17 cellular contexts compared by ENCODE assay signal in genomic region chr6:155880905-155881304, GRCh38.
DNase-seq lines count a peak whose midpoint lies in the region; ATAC-seq and TF ChIP-seq lines count a peak whose summit lies in the region.
"Had no signal": no experiment of that assay in that cellular context is flagged by ENCODE, and none has a peak within 500 bp of the region (broad histone marks: within the 10 kb centered on the region; RNA-seq: fewer than 3 reads in every experiment).

No MANE protein-coding gene starts in this region.

- TF ChIP-seq CTCF in BJ (IDR thresholded peaks at IDR 0.05; ENCODE audit: insufficient read depth, low read depth, low read length) (no peak), IMR-90 (conservative IDR thresholded peaks at IDR 0.05; ENCODE audit: low read depth, low read length) (no peak), cardiac fibroblast (IDR thresholded peaks at IDR 0.05; ENCODE audit: low read depth, low read length) (no peak), lung (IDR thresholded peaks at IDR 0.05; ENCODE audit: control extremely low read depth, extremely low read depth) (no peak)

- ATAC-seq in IMR-90 (ENCODE audit: low read depth) = peak; percentile 52
- ATAC-seq in lung (ENCODE audit: insufficient read depth, low FRiP score) = peak; percentile 42
- no peak for ATAC-seq in GM19035 (IDR thresholded peaks at IDR 0.05; ENCODE audit: unreplicated experiment)
- ATAC-seq in GM18519 (IDR thresholded peaks at IDR 0.05; ENCODE audit: low FRiP score, unreplicated experiment) = no peak

- H4K5ac ChIP-seq in IMR-90 (ENCODE audit: low read depth, low read length) = no peak overlapping the region; the same call in 1 of the 2 replicates

- H3K4me3 ChIP-seq in BJ (ENCODE audit: low read depth, low read length) = no peak overlapping the region
- no peak overlapping the region for H3K4me3 ChIP-seq in IMR-90 (ENCODE audit: insufficient read depth, low read depth, low read length)
- no peak overlapping the region for H3K4me3 ChIP-seq in cardiac fibroblast (replicated peaks in 1 of 2; ENCODE audit: low read depth in 2 of 2, low read length in 2 of 2)
- H3K4me3 ChIP-seq in lung = no peak overlapping the region
- H3K4me3 ChIP-seq: heart right ventricle had no signal

- peak overlapping the region; percentile 70; the same call in 1 of the 2 replicates for H3K4ac ChIP-seq in IMR-90 (ENCODE audit: low read depth, low read length)

- no TSS peak for BruUV-seq in IMR-90 (replicated peaks; lab: Mats Ljungman, UMichigan)

- no peak for TF ChIP-seq POLR2A in IMR-90 (IDR thresholded peaks at IDR 0.05; ENCODE audit: low read depth, low read length)

- no peak overlapping the region for H2AK9ac ChIP-seq in IMR-90 (replicated peaks; ENCODE audit: low read depth, low read length, poor library complexity)

- H4K91ac ChIP-seq in IMR-90 (ENCODE audit: insufficient read depth, low read depth, low read length) = no peak overlapping the region

- no peak overlapping the region for H3K56ac ChIP-seq in IMR-90 (ENCODE audit: extremely low read depth, insufficient read depth, low read length)

- POLR2A ChIA-PET in BJ (lab: Charles Lee) (no interaction called here), IMR-90 (lab: Charles Lee; ENCODE audit: unreplicated experiment) (no interaction called here)

- H3K9ac ChIP-seq in IMR-90 (ENCODE audit: low read depth, low read length) = no peak overlapping the region

- H2BK120ac ChIP-seq in IMR-90 (ENCODE audit: low read depth, low read length) = peak overlapping the region; percentile 75; the same call in 1 of the 2 replicates

- dilution Hi-C loops in IMR-90 (cut with HindIII; ENCODE audit: low sequenced_read_pairs, unreplicated experiment) = no loop called here

- peak; percentile 47 for DNase-seq in BJ (ENCODE audit: low read depth)
- DNase-seq in IMR-90 = peak; percentile 47
- peak; percentile 8 to 12 for DNase-seq in cardiac fibroblast (ENCODE audit: low read depth in 2 of 2)
- no peak for DNase-seq in lung (ENCODE audit: low spot score)
- DNase-seq in effector CD4-positive, alpha-beta T cell = no peak
- DNase-seq in OCI-M2 (lab: John Stamatoyannopoulos, UW; ENCODE audit: unreplicated experiment) = no peak
- DNase-seq: activated CD4-positive, alpha-beta T cell treated with anti-CD3 and anti-CD28 coated beads, Interleukin-2, amount 50 U/mL, for 4 hours; activated T-cell treated with anti-CD3 and anti-CD28 coated beads, Interleukin-2, amount 50 U/mL, for 24 hours; AML-193; central memory CD4-positive, alpha-beta T cell; heart right ventricle; Kasumi-1; kidney glomerular epithelial cell; NCI-H187 treated with DMSO at 0.1 percent for 48 hours; stimulated activated naive CD4-positive, alpha-beta T cell had no signal

- WGBS in IMR-90 (ENCODE audit: extremely low coverage in 2 of 2, insufficient read length in 1 of 2), 2 experiments = no CpG with 5 or more reads among the region's 3 CpGs
- WGBS in lung, 2 donors = 40 to 41% methylated on average over 3 of the region's 3 CpGs

- H3K23ac ChIP-seq in IMR-90 (ENCODE audit: low read depth, low read length) = no peak overlapping the region

- H2BK20ac ChIP-seq in IMR-90 (ENCODE audit: low read depth, low read length) = peak overlapping the region; percentile 92

- TF ChIP-seq RAD21 in IMR-90 (IDR thresholded peaks at IDR 0.05; ENCODE audit: low read length) = no peak

- in situ Hi-C loops in IMR-90 (cut with MboI; ENCODE audit: low sequenced_read_pairs) = no loop called here

- H3K14ac ChIP-seq in IMR-90 (replicated peaks; ENCODE audit: low read depth, low read length) = no peak overlapping the region; the same call in 1 of the 2 replicates

- H3K27ac ChIP-seq in IMR-90 (ENCODE audit: insufficient read depth, low read length) (no peak overlapping the region), lung (ENCODE audit: low read depth in 1 of 2, low read length in 1 of 2) (no peak overlapping the region)

- peak overlapping the region; percentile 18; the same call in 1 of the 2 replicates for H3K4me2 ChIP-seq in IMR-90 (ENCODE audit: low read depth, low read length)

- H2BK5ac ChIP-seq in IMR-90 (ENCODE audit: low read depth, low read length, poor library complexity, severe bottlenecking) = peak overlapping the region; percentile 58

- 0 out of 3 replicates have a peak overlapping the region, but pooled peaks have one; percentile 35 for H2BK15ac ChIP-seq in IMR-90 (ENCODE audit: low read depth, low read length)

- peak overlapping the region in 1 of 2 experiments; percentile 56; a peak in 3 of 4 replicates for H4K8ac ChIP-seq in IMR-90 (ENCODE audit: low read depth in 2 of 2, low read length in 2 of 2)

- H3K36me3 ChIP-seq in BJ (ENCODE audit: control insufficient read depth, insufficient read depth, low read length) (no peaks in the 10 kb centered on the region), IMR-90 (ENCODE audit: control insufficient read depth, insufficient read depth, low read length) (no peaks in the 10 kb centered on the region), lung (ENCODE audit: control insufficient read depth in 2 of 2, insufficient read depth in 2 of 2, low read length in 2 of 2) (no peaks in the 10 kb centered on the region)
- H3K36me3 ChIP-seq: heart right ventricle had no signal

- H3K9me3 ChIP-seq in IMR-90 (ENCODE audit: control insufficient read depth, insufficient read depth, low read length) (no peaks in the 10 kb centered on the region), lung (ENCODE audit: control insufficient read depth in 2 of 2, insufficient read depth in 1 of 2, low read length in 1 of 2) (no peaks in the 10 kb centered on the region)
- H3K9me3 ChIP-seq: heart right ventricle had no signal

- CTCF ChIA-PET in BJ (lab: Yijun Ruan, JAX) = interaction anchor here (0.9 kb wide), 1 partner anchor 1303 kb away, joined by 3 read pairs; no protein-coding TSS in a partner anchor
- CTCF ChIA-PET in IMR-90 (lab: Yijun Ruan, JAX) = no interaction called here

- no peak overlapping the region for H2AFZ ChIP-seq in IMR-90 (replicated peaks; ENCODE audit: low read length, poor library complexity)

- H4K20me1 ChIP-seq in IMR-90 (ENCODE audit: insufficient read depth, low read length) = no peaks in the 10 kb centered on the region

- peak overlapping the region; percentile 24 for H3K18ac ChIP-seq in IMR-90 (ENCODE audit: low read depth, low read length)

- intact Hi-C loops in IMR-90 (cut with micrococcal nuclease) = loop anchor here (10.0 kb wide), 2 partner anchors 134 to 556 kb away; no protein-coding TSS in a partner anchor

- H2AK5ac ChIP-seq in IMR-90 (ENCODE audit: low read depth, low read length) = no peak overlapping the region

- H3K9me1 ChIP-seq in IMR-90 (ENCODE audit: insufficient read depth, low read length) = peaks cover 9% of the 10 kb centered on the region

- H3K27me3 ChIP-seq in BJ (ENCODE audit: control insufficient read depth, insufficient read depth, low read length) (no peaks in the 10 kb centered on the region), IMR-90 (ENCODE audit: control insufficient read depth, insufficient read depth, low read length) (no peaks in the 10 kb centered on the region), lung (ENCODE audit: control insufficient read depth, insufficient read depth) (no peaks in the 10 kb centered on the region)
- H3K27me3 ChIP-seq: heart right ventricle had no signal

- H3K4me1 ChIP-seq in IMR-90 (ENCODE audit: control insufficient read depth, insufficient read depth, low read length) (peaks cover 22% of the 10 kb centered on the region), lung (ENCODE audit: control insufficient read depth in 2 of 2, insufficient read depth in 2 of 2, low read length in 2 of 2) (no peaks in the 10 kb centered on the region)

- no peaks in the 10 kb centered on the region for H3K79me1 ChIP-seq in IMR-90 (ENCODE audit: low read depth in 1 of 2, low read length in 2 of 2)

TF ChIP-seq in IMR-90, 13 proteins besides CTCF, POLR2A, EP300 and RAD21:
- TF ChIP-seq BHLHE40 (IDR thresholded peaks at IDR 0.05; ENCODE audit: low read depth, low read length) = no peak
- no peak for TF ChIP-seq CHD1 (IDR thresholded peaks at IDR 0.05; ENCODE audit: low read depth, low read length)
- no peak for TF ChIP-seq FOS (IDR thresholded peaks at IDR 0.05; ENCODE audit: low read depth, low read length)
- TF ChIP-seq RCOR1 (IDR thresholded peaks at IDR 0.05; ENCODE audit: insufficient replicate concordance, low read length) = no peak
- TF ChIP-seq CEBPB (IDR thresholded peaks at IDR 0.05; ENCODE audit: low read depth, low read length) = peak; percentile 61
TF ChIP-seq in IMR-90: peak in this region for 1.

Comparison
In these comparisons a context has a peak if more than half of its experiments do, and no peak if none do; other contexts are left out.
1. DNase-seq: peak in BJ (single experiment), IMR-90 (single experiment) and cardiac fibroblast (2 of 2); none in lung (single experiment), effector CD4-positive, alpha-beta T cell (single experiment) and OCI-M2 (single experiment).
2. ATAC-seq: peak in IMR-90 (single experiment) and lung (single experiment); none in GM19035 (single experiment) and GM18519 (single experiment).